ENCODE assay signal across 9 cellular contexts in the genomic region with DNA sequence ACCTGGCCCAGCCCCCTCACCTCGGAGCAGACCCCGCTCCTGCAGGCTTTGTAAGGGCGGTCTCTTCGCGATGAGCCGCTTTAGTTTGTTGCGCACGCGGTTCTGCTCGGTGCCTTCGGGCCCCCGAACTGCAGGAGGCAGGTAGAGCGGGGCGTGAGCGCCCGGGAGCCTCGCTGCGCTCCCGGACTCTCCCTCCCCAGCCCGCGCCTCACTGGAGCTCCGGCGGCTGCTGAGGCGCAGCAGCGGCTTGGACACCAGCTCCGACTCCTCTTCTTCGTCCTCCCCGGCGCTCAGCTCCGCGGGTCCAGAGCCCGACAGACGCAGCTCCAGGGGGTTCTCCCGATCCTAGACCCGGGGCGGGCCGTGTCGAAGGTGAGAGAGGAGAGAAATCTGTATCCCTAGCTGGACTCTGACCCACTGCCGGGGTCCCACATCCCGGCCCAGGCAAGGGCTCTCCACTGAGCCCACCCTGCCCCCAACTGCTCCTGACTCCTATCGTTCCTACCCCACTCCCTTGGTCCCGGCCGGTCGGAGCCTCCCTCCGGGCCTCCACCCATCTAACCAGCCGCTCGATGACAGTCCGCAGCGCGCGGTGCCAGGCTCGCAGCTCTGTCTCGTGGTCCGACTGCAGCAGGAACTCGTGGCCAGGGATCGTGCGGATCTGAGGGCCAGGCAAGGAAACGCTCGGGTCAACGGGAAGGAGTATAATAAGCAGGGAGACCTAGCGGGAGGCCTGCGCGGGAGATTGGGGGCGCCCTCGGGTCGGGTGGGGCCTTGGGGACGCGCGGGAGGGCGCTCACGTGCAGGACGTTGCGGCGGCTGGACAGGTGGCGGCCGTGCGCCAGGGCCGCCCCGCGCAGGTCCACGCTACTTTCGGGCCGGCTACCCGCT. TPM values are rescaled to one million over a fixed set of nuclear protein-coding genes. Genes with fewer than 3 reads are reported as not detected.
DNase-seq lines count a peak whose midpoint lies in the region; ATAC-seq and TF ChIP-seq lines count a peak whose summit lies in the region.
"Had no signal": no experiment of that assay in that cellular context is flagged by ENCODE, and none has a peak within 500 bp of the region (broad histone marks: within the 10 kb centered on the region; RNA-seq: fewer than 3 reads in every experiment).

No MANE protein-coding gene starts in this region.

- in situ Hi-C loops in GM13976 (cut with MboI; ENCODE audit: low sequenced_read_pairs, unreplicated experiment) = no loop called here

- H3K27me3 ChIP-seq in rectal smooth muscle tissue (ENCODE audit: control insufficient read depth, insufficient read depth, low read length) = peaks cover 25% of the 10 kb centered on the region

- peak overlapping the region; percentile 35; the same call in 1 of the 2 replicates for H3K27ac ChIP-seq in VCaP
- no peak overlapping the region for H3K27ac ChIP-seq in rectal smooth muscle tissue (ENCODE audit: low read depth, low read length)
- H3K27ac ChIP-seq: SK-N-MC had no signal

- ATAC-seq in GM19035 (IDR thresholded peaks at IDR 0.05; ENCODE audit: unreplicated experiment) (peak; percentile 2), left cardiac atrium (peak; percentile 40 to 42), GM19452 (IDR thresholded peaks at IDR 0.05; ENCODE audit: unreplicated experiment) (no peak)

- peaks cover 2% of the 10 kb centered on the region for H3K4me1 ChIP-seq in rectal smooth muscle tissue (ENCODE audit: control insufficient read depth, insufficient read depth, low read length)

- DNase-seq in left cardiac atrium (peak; percentile 48), GM13976 (ENCODE audit: low spot score) (no peak), GDM1 (lab: John Stamatoyannopoulos, UW) (no peak), occipital lobe (lab: John Stamatoyannopoulos, UW) (no peak)

- H3K4me3 ChIP-seq in rectal smooth muscle tissue (ENCODE audit: low read length) = peak overlapping the region; percentile 55
- H3K4me3 ChIP-seq: SK-N-MC had no signal

- intact Hi-C loops in left cardiac atrium (cut with DNase I) = no loop called here

- TF ChIP-seq CTCF in VCaP (conservative IDR thresholded peaks at IDR 0.05) (no peak), GM13976 (IDR thresholded peaks at IDR 0.05; ENCODE audit: borderline replicate concordance, control extremely low read depth, extremely low read depth, insufficient read depth, missing control alignments) (no peak)

- H3K36me3 ChIP-seq in rectal smooth muscle tissue (ENCODE audit: control insufficient read depth, insufficient read depth, low read length) = peaks cover 7% of the 10 kb centered on the region

- no peak overlapping the region for H3K9ac ChIP-seq in rectal smooth muscle tissue (ENCODE audit: low read length)

RNA-seq across cellular contexts. Expression of a gene that starts 4.2 kb away (rescaled TPM):
- total RNA-seq in left cardiac atrium (10 to 100 TPM in 1 of 2 donors, 1 to 10 TPM in 1; 8.0 to 15.2 TPM), occipital lobe (0.94 TPM)

RNA-seq across cellular contexts. Expression of a gene that starts 12.4 kb away (rescaled TPM):
- total RNA-seq in left cardiac atrium (100 to 1,000 TPM in 1 of 2 donors, 10 to 100 TPM in 1; 74.6 to 115 TPM), occipital lobe (65.2 TPM)

RNA-seq across cellular contexts. Expression of a gene that starts 15.9 kb away (rescaled TPM):
- 1 to 10 TPM in 1 of 2 donors, under 1 TPM in 1; 0.97 to 1.2 TPM for total RNA-seq in left cardiac atrium
- 0.16 TPM for total RNA-seq in occipital lobe

RNA-seq across cellular contexts. Expression of a gene that starts 20.4 kb away (rescaled TPM):
- total RNA-seq in left cardiac atrium (not detected), occipital lobe (not detected)

RNA-seq across cellular contexts. Expression of a gene that starts 40.9 kb away (rescaled TPM):
- total RNA-seq in left cardiac atrium (not detected), occipital lobe (not detected)
